Comparison of ENCODE assay signal across 10 cellular contexts in the genomic region with DNA sequence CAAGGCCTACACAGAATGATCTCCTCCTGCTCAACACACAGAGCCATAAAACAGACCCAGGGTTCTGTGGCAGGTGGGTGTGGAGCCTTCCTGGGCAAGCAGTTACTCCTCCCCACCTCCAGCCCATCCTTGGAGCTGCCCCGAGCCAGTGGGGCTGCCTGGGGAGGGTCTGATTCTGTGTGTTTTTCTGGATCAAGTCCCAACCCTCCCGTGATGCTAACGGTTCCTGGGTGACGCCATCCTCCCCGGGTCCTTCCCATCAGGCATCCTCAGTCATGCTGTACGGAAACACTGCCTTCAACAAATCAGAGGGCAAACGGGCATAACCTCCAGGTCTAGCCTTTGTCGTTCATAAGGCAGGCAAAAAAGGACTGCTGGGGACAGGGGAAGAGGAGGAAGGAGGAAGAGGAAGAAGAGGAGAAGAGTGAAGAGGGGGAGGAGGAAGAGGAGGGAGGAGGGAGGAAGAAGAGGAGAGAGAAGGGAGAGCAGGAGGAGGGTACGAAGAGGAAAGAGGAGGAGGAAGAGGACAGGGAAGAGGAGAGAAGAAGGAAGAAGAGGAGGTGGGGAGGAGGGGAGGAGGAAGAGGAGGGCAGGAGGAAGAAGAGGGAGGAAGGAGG.
DNase-seq lines count a peak whose midpoint lies in the region; ATAC-seq lines count a peak whose summit lies in the region.
"Had no signal": no experiment of that assay in that cellular context is flagged by ENCODE, and none has a peak within 500 bp of the region (broad histone marks: within the 10 kb centered on the region; RNA-seq: fewer than 3 reads in every experiment).

No MANE protein-coding gene starts in this region.

- H3K9me3 ChIP-seq in iPS-20b (ENCODE audit: insufficient read depth, low read depth, low read length), result no peaks in the 10 kb centered on the region

- no peaks in the 10 kb centered on the region for H3K27me3 ChIP-seq in iPS-20b (ENCODE audit: insufficient read depth, low read length)

- POLR2A ChIA-PET in T-cell (lab: Charles Lee), result interaction anchor here (0.5 to 1.6 kb wide), 7 partner anchors 14 to 213 kb away, joined by 3 to 10 read pairs (median 3); a partner anchor contains a TSS

- peaks cover 32% of the 10 kb centered on the region for H3K4me1 ChIP-seq in iPS-20b (ENCODE audit: insufficient read depth, low read length)

- H3K4me1 Mint-ChIP-seq in activated CD8-positive, alpha-beta memory T cell treated with anti-CD3 and anti-CD28 coated beads, Interleukin-2, amount 10 ng/mL, durations not matched to agents 7 days and 5 days, result peaks cover 73% of the 10 kb centered on the region
- peaks cover 9 to 19% (median 16%) of the 10 kb centered on the region in 3 donors for H3K4me1 Mint-ChIP-seq in T-cell
- peaks cover 17% of the 10 kb centered on the region for H3K4me1 Mint-ChIP-seq in stimulated activated memory B cell treated with anti-CD40 and anti-IgM and Interleukin-4, amounts not matched to agents 10 μg/mL and 1 μg/mL and 100 μg/mL, for 72 hours

- no peak for DNase-seq in activated CD8-positive, alpha-beta memory T cell treated with anti-CD3 and anti-CD28 coated beads, Interleukin-2, amount 10 ng/mL, durations not matched to agents 7 days and 5 days
- no peak for DNase-seq in activated CD8-positive, alpha-beta memory T cell treated with anti-CD3 and anti-CD28 coated beads for 24 hours
- no peak for DNase-seq in T-cell
- DNase-seq in activated effector memory CD4-positive, alpha-beta T cell treated with Interleukin-2 at 50 U/mL for 16 hours, result no peak
- DNase-seq: effector CD8-positive, alpha-beta T cell had no signal

- H3K36me3 Mint-ChIP-seq in activated CD8-positive, alpha-beta memory T cell treated with anti-CD3 and anti-CD28 coated beads, Interleukin-2, amount 10 ng/mL, durations not matched to agents 7 days and 5 days, result no peaks in the 10 kb centered on the region
- H3K36me3 Mint-ChIP-seq in T-cell, result no peaks in the 10 kb centered on the region
- peaks cover 27% of the 10 kb centered on the region for H3K36me3 Mint-ChIP-seq in stimulated activated memory B cell treated with anti-CD40 and anti-IgM and Interleukin-4, amounts not matched to agents 10 μg/mL and 1 μg/mL and 100 μg/mL, for 72 hours

- no peaks in the 10 kb centered on the region for H3K27me3 Mint-ChIP-seq in activated CD8-positive, alpha-beta memory T cell treated with anti-CD3 and anti-CD28 coated beads, Interleukin-2, amount 10 ng/mL, durations not matched to agents 7 days and 5 days
- H3K27me3 Mint-ChIP-seq in T-cell, result no peaks in the 10 kb centered on the region
- no peaks in the 10 kb centered on the region for H3K27me3 Mint-ChIP-seq in stimulated activated memory B cell treated with anti-CD40 and anti-IgM and Interleukin-4, amounts not matched to agents 10 μg/mL and 1 μg/mL and 100 μg/mL, for 72 hours

- no peak for ATAC-seq in activated CD8-positive, alpha-beta memory T cell treated with anti-CD3 and anti-CD28 coated beads, Interleukin-2, amount 10 ng/mL, durations not matched to agents 7 days and 5 days
- ATAC-seq in T-cell (replicated peaks in 1 of 4), result no peak
- no peak for ATAC-seq in stimulated activated memory B cell treated with anti-CD40 and anti-IgM and Interleukin-4, amounts not matched to agents 10 μg/mL and 1 μg/mL and 100 μg/mL, for 72 hours
- no peak for ATAC-seq in GM18520 (IDR thresholded peaks at IDR 0.05; ENCODE audit: unreplicated experiment)
- ATAC-seq in GM19452 (IDR thresholded peaks at IDR 0.05; ENCODE audit: unreplicated experiment), result no peak
- ATAC-seq: activated CD4-positive, CD25-positive, alpha-beta regulatory T cell treated with anti-CD3 and anti-CD28 coated beads, Interleukin-2, amount 50 U/mL, for 24 hours had no signal

- H3K36me3 ChIP-seq in iPS-20b (ENCODE audit: insufficient read depth, low read depth, low read length), result no peaks in the 10 kb centered on the region

- H3K4me3 ChIP-seq in iPS-20b (ENCODE audit: low read length), result no peak overlapping the region; the same call in 1 of the 2 replicates

- H3K9me3 Mint-ChIP-seq in activated CD8-positive, alpha-beta memory T cell treated with anti-CD3 and anti-CD28 coated beads, Interleukin-2, amount 10 ng/mL, durations not matched to agents 7 days and 5 days (ENCODE audit: low read depth), result no peaks in the 10 kb centered on the region
- H3K9me3 Mint-ChIP-seq in T-cell, result no peaks in the 10 kb centered on the region
- no peaks in the 10 kb centered on the region for H3K9me3 Mint-ChIP-seq in stimulated activated memory B cell treated with anti-CD40 and anti-IgM and Interleukin-4, amounts not matched to agents 10 μg/mL and 1 μg/mL and 100 μg/mL, for 72 hours

- CTCF ChIA-PET in activated CD8-positive, alpha-beta memory T cell treated with anti-CD3 and anti-CD28 coated beads, Interleukin-2, amount 10 ng/mL, durations not matched to agents 7 days and 5 days (lab: Charles Lee), result interaction anchor here (0.7 to 2.4 kb wide), 11 partner anchors 8 to 286 kb away, joined by 3 to 13 read pairs (median 6); a partner anchor contains a TSS
- CTCF ChIA-PET in T-cell (lab: Charles Lee), result interaction anchor here (0.9 to 3.2 kb wide), 7 partner anchors 8 to 77 kb away, joined by 3 to 23 read pairs (median 5); no protein-coding TSS in a partner anchor

- peak overlapping the region; percentile 60 for H3K4me3 Mint-ChIP-seq in activated CD8-positive, alpha-beta memory T cell treated with anti-CD3 and anti-CD28 coated beads, Interleukin-2, amount 10 ng/mL, durations not matched to agents 7 days and 5 days
- peak overlapping the region in 2 of 3 donors; percentile 60 to 71 for H3K4me3 Mint-ChIP-seq in T-cell
- H3K4me3 Mint-ChIP-seq in stimulated activated memory B cell treated with anti-CD40 and anti-IgM and Interleukin-4, amounts not matched to agents 10 μg/mL and 1 μg/mL and 100 μg/mL, for 72 hours, result peak overlapping the region; percentile 79

- H3K9ac ChIP-seq in iPS-20b (ENCODE audit: low read depth, low read length), result peak overlapping the region; percentile 60; the same call in 1 of the 2 replicates

- peak overlapping the region; percentile 91 for H3K27ac Mint-ChIP-seq in activated CD8-positive, alpha-beta memory T cell treated with anti-CD3 and anti-CD28 coated beads, Interleukin-2, amount 10 ng/mL, durations not matched to agents 7 days and 5 days
- H3K27ac Mint-ChIP-seq in T-cell, result no peak overlapping the region
- H3K27ac Mint-ChIP-seq in stimulated activated memory B cell treated with anti-CD40 and anti-IgM and Interleukin-4, amounts not matched to agents 10 μg/mL and 1 μg/mL and 100 μg/mL, for 72 hours, result no peak overlapping the region

- peak overlapping the region; percentile 46 for H3K27ac ChIP-seq in iPS-20b (ENCODE audit: low read length)
